In genomic region chr2:17558878-17559277, GRCh38 we compare ENCODE assay signal across 31 cellular contexts. TPM values are rescaled to one million over a fixed set of nuclear protein-coding genes. Genes with fewer than 3 reads are reported as not detected.
"Had no signal": no experiment of that assay in that cellular context is flagged by ENCODE, and none has a peak within 500 bp of the region (broad histone marks: within the 10 kb centered on the region; RNA-seq: fewer than 3 reads in every experiment).

No MANE protein-coding gene starts in this region.

- H3K4me1 ChIP-seq: ascending aorta, breast epithelium, colonic mucosa, gastroesophageal sphincter had no signal

- DNase-seq: activated CD4-positive, alpha-beta memory T cell treated with anti-CD3 and anti-CD28 coated beads, Interleukin-2, amount 10 ng/mL, durations not matched to agents 7 days and 5 days; activated CD4-positive, alpha-beta T cell treated with anti-CD3 and anti-CD28 coated beads for 1 hour; activated CD4-positive, alpha-beta T cell treated with anti-CD3 and anti-CD28 coated beads for 4 hours; activated CD4-positive, alpha-beta T cell treated with anti-CD3 and anti-CD28 coated beads, Interleukin-2, amount 10 ng/mL, durations not matched to agents 7 days and 5 days; activated CD4-positive, alpha-beta T cell treated with anti-CD3 and anti-CD28 coated beads, Interleukin-2, amount 50 U/mL, for 4 hours; activated CD8-positive, alpha-beta memory T cell treated with anti-CD3 and anti-CD28 coated beads, Interleukin-2, amount 50 U/mL, for 48 hours; activated gamma-delta T cell; activated naive CD4-positive, alpha-beta T cell; activated naive CD4-positive, alpha-beta T cell treated with anti-CD3 and anti-CD28 coated beads, Interleukin-2, amount 10 ng/mL, durations not matched to agents 7 days and 5 days; activated naive CD8-positive, alpha-beta T cell treated with anti-CD3 and anti-CD28 coated beads, Interleukin-2, amount 10 ng/mL, durations not matched to agents 7 days and 5 days; activated T-cell treated with anti-CD3 and anti-CD28 coated beads for 4 hours; activated T-cell treated with anti-CD3 and anti-CD28 coated beads, Interleukin-2, amount 50 U/mL, for 24 hours; activated T-cell treated with anti-CD3 and anti-CD28 coated beads, Interleukin-2, amount 50 U/mL, for 72 hours; central memory CD4-positive, alpha-beta T cell; cerebellar nuclear complex; colonic mucosa; effector CD8-positive, alpha-beta T cell; esophagus squamous epithelium; foreskin melanocyte; heart right ventricle; T-helper 2 cell had no signal

- H3K9me3 ChIP-seq: ascending aorta, breast epithelium, colonic mucosa, esophagus squamous epithelium, gastroesophageal sphincter, heart right ventricle had no signal

- H3K36me3 ChIP-seq: ascending aorta, breast epithelium, cardiac muscle cell, colonic mucosa, esophagus squamous epithelium, gastroesophageal sphincter, heart right ventricle had no signal

- H3K27me3 ChIP-seq: ascending aorta, breast epithelium, cardiac muscle cell, colonic mucosa, esophagus squamous epithelium, gastroesophageal sphincter, heart right ventricle had no signal

- H3K4me3 ChIP-seq: ascending aorta, breast epithelium, cardiac muscle cell, colonic mucosa, esophagus squamous epithelium, gastroesophageal sphincter, heart right ventricle had no signal

- FAIRE-seq: endometrium, endothelial cell of umbilical vein had no signal

- H3K27ac ChIP-seq: ascending aorta, breast epithelium, cardiac muscle cell, epithelial cell of prostate, gastroesophageal sphincter, heart right ventricle had no signal

- ATAC-seq: activated naive CD4-positive, alpha-beta T cell treated with anti-CD3 and anti-CD28 coated beads, Interleukin-2, amount 50 U/mL, for 72 hours; activated T-cell treated with anti-CD3 and anti-CD28 coated beads, Interleukin-2, amount 50 U/mL, for 72 hours; gastroesophageal sphincter; heart right ventricle had no signal

RNA-seq across cellular contexts. Expression of gene VSNL1, which starts 18.4 kb away (rescaled TPM):
- total RNA-seq: activated CD4-positive, alpha-beta memory T cell treated with anti-CD3 and anti-CD28 coated beads, Interleukin-2, amount 10 ng/mL, durations not matched to agents 7 days and 5 days; activated CD4-positive, alpha-beta T cell treated with anti-CD3 and anti-CD28 coated beads, Interleukin-2, amount 10 ng/mL, durations not matched to agents 7 days and 5 days; activated naive CD4-positive, alpha-beta T cell treated with anti-CD3 and anti-CD28 coated beads, Interleukin-2, amount 50 U/mL, for 72 hours; activated naive CD8-positive, alpha-beta T cell treated with anti-CD3 and anti-CD28 coated beads, Interleukin-2, amount 10 ng/mL, durations not matched to agents 7 days and 5 days; activated T-cell treated with anti-CD3 and anti-CD28 coated beads, Interleukin-2, amount 50 U/mL, for 72 hours; ascending aorta; dermis microvascular lymphatic vessel endothelial cell; endothelial cell of umbilical vein; glomerular endothelial cell had no signal
- polyA plus RNA-seq: endothelial cell of umbilical vein had no signal

RNA-seq across cellular contexts. Expression of gene RAD51AP2, which starts 40.6 kb away (rescaled TPM):
- total RNA-seq: activated CD4-positive, alpha-beta memory T cell treated with anti-CD3 and anti-CD28 coated beads, Interleukin-2, amount 10 ng/mL, durations not matched to agents 7 days and 5 days; activated CD4-positive, alpha-beta T cell treated with anti-CD3 and anti-CD28 coated beads, Interleukin-2, amount 10 ng/mL, durations not matched to agents 7 days and 5 days; activated naive CD4-positive, alpha-beta T cell treated with anti-CD3 and anti-CD28 coated beads, Interleukin-2, amount 50 U/mL, for 72 hours; activated naive CD8-positive, alpha-beta T cell treated with anti-CD3 and anti-CD28 coated beads, Interleukin-2, amount 10 ng/mL, durations not matched to agents 7 days and 5 days; activated T-cell treated with anti-CD3 and anti-CD28 coated beads, Interleukin-2, amount 50 U/mL, for 72 hours; ascending aorta; dermis microvascular lymphatic vessel endothelial cell; endothelial cell of umbilical vein; glomerular endothelial cell had no signal
- polyA plus RNA-seq: cardiac muscle cell, endothelial cell of umbilical vein had no signal
